Comparison of ENCODE assay signal across 18 cellular contexts in the genomic region with DNA sequence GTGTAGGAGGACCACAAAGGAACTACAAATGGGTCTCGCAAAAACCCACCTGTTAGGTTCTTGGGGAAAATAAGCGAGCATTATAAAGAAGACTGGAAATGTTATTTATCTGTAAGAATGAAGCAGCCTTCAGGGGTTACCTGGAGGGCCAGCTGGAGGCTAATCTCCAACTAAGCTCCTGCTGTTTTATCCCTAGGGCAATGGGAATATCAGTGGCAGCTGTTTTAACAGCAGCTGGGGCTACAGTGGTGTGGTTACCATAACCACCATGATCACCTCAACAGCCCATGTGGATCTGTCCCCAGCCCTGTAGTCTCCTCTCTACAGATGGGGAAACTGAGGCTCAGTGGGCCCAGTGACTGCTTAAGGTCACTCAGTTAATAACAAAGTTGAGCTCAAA.
DNase-seq lines count a peak whose midpoint lies in the region; TF ChIP-seq lines count a peak whose summit lies in the region.
"Had no signal": no experiment of that assay in that cellular context is flagged by ENCODE, and none has a peak within 500 bp of the region (broad histone marks: within the 10 kb centered on the region; RNA-seq: fewer than 3 reads in every experiment).

No MANE protein-coding gene starts in this region.

- H3K27ac Mint-ChIP-seq in neural progenitor cell: no peak overlapping the region
- H3K27ac Mint-ChIP-seq: HFFc6 had no signal

- DNase-seq in NCI-H146 (lab: John Stamatoyannopoulos, UW): peak; percentile 38
- no peak for DNase-seq in NCI-H146 treated with DMSO at 0.1 percent for 48 hours (lab: John Stamatoyannopoulos, UW; ENCODE audit: unreplicated experiment)
- peak; percentile 5 for DNase-seq in NCI-H524 treated with DMSO at 0.1 percent for 48 hours (lab: John Stamatoyannopoulos, UW)
- DNase-seq in WERI-Rb-1: peak; percentile 30
- no peak for DNase-seq in neural progenitor cell (ENCODE audit: low spot score)
- DNase-seq in NCI-H2196 treated with DMSO at 0.1 percent for 48 hours (lab: John Stamatoyannopoulos, UW; ENCODE audit: unreplicated experiment): no peak
- DNase-seq in retina: no peak
- DNase-seq in cerebellum (ENCODE audit: low spot score): no peak
- DNase-seq: 8988T; AML-193; CD8-positive, alpha-beta memory T cell; DMS153; DMS79 treated with DMSO at 0.1 percent for 48 hours; GDM1; HCEC 1CT; HFFc6 had no signal

- no peaks in the 10 kb centered on the region for H3K4me1 Mint-ChIP-seq in neural progenitor cell

- H3K79me2 ChIP-seq in neural progenitor cell (ENCODE audit: low read depth): no peaks in the 10 kb centered on the region

- no peaks in the 10 kb centered on the region for H3K9me3 Mint-ChIP-seq in neural progenitor cell
- H3K9me3 Mint-ChIP-seq: CD8-positive, alpha-beta memory T cell; HFFc6 had no signal

- H3K36me3 Mint-ChIP-seq in neural progenitor cell: no peaks in the 10 kb centered on the region

- peaks cover 13% of the 10 kb centered on the region for H3F3A ChIP-seq in neural progenitor cell (ENCODE audit: low read depth)

- no peaks in the 10 kb centered on the region for H3K9me3 ChIP-seq in WERI-Rb-1 (ENCODE audit: severe bottlenecking)
- no peaks in the 10 kb centered on the region for H3K9me3 ChIP-seq in neural progenitor cell (ENCODE audit: low read depth)
- H3K9me3 ChIP-seq: BLaER1 had no signal

- no peak overlapping the region for H3K4me3 Mint-ChIP-seq in neural progenitor cell
- H3K4me3 Mint-ChIP-seq: CD8-positive, alpha-beta memory T cell; HFFc6 had no signal

- no peak for TF ChIP-seq CTCF in WERI-Rb-1 (IDR thresholded peaks at IDR 0.05; ENCODE audit: low read depth, low read length)
- no peak for TF ChIP-seq CTCF in neural progenitor cell (IDR thresholded peaks at IDR 0.05)

- peak overlapping the region; percentile 26 for H3K4me2 ChIP-seq in neural progenitor cell
- H3K4me2 ChIP-seq: BLaER1 had no signal

- H3K4me3 ChIP-seq in WERI-Rb-1 (ENCODE audit: low read depth, low read length) (no peak overlapping the region), neural progenitor cell (no peak overlapping the region)
- H3K4me3 ChIP-seq: BLaER1 had no signal

- no peaks in the 10 kb centered on the region for H3K36me3 ChIP-seq in WERI-Rb-1
- no peaks in the 10 kb centered on the region for H3K36me3 ChIP-seq in neural progenitor cell
- H3K36me3 ChIP-seq: BLaER1 had no signal

- H3K27me3 ChIP-seq in WERI-Rb-1 (ENCODE audit: insufficient read depth, low read depth, severe bottlenecking) (no peaks in the 10 kb centered on the region), neural progenitor cell (no peaks in the 10 kb centered on the region)
- H3K27me3 ChIP-seq: BLaER1 had no signal

- no peak overlapping the region for H3K27ac ChIP-seq in WERI-Rb-1
- no peak overlapping the region for H3K27ac ChIP-seq in neural progenitor cell
- H3K27ac ChIP-seq: BLaER1, HL-60 had no signal

- H3K9ac ChIP-seq in neural progenitor cell: no peak overlapping the region
- H3K9ac ChIP-seq: BLaER1 had no signal

- no peaks in the 10 kb centered on the region for H4K20me1 ChIP-seq in neural progenitor cell (ENCODE audit: low read depth)
- H4K20me1 ChIP-seq: BLaER1 had no signal

- H3K27me3 Mint-ChIP-seq in neural progenitor cell (ENCODE audit: insufficient read depth, low read depth): no peaks in the 10 kb centered on the region

- H2AFZ ChIP-seq in neural progenitor cell (replicated peaks): no peak overlapping the region

- H3K4me1 ChIP-seq in neural progenitor cell: peaks cover 16% of the 10 kb centered on the region
- H3K4me1 ChIP-seq: BLaER1 had no signal

Comparison
In these comparisons a context has a peak if more than half of its experiments do, and no peak if none do; other contexts are left out.
1. DNase-seq: peak in NCI-H146 (single experiment), NCI-H524 treated with DMSO at 0.1 percent for 48 hours (single experiment) and WERI-Rb-1 (single experiment); none in NCI-H146 treated with DMSO at 0.1 percent for 48 hours (single experiment), neural progenitor cell (single experiment), NCI-H2196 treated with DMSO at 0.1 percent for 48 hours (single experiment), retina (single experiment) and cerebellum (single experiment).